ENCODE assay signal across 24 cellular contexts in the genomic region with DNA sequence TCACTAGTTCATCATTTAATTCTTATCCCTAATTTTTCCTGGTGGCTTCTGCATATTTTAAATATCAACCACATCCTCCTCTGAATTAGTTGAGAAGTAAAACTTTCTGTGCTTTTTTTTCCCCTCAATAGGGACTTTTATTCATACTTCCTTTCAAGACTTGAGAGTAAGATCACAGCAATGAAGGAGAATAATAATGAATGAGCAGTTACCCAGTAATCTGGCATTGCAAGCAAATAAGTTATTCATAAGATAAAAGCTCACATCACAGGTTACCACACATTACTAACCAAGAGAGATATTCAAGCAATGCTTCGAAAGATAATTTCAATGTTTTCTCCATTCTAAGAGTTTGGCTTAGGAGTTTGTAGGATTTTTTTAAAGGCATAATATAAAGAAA. TPM values are rescaled to one million over a fixed set of nuclear protein-coding genes. Genes with fewer than 3 reads are reported as not detected.
DNase-seq lines count a peak whose midpoint lies in the region; ATAC-seq, FAIRE-seq and TF ChIP-seq lines count a peak whose summit lies in the region.
"Had no signal": no experiment of that assay in that cellular context is flagged by ENCODE, and none has a peak within 500 bp of the region (broad histone marks: within the 10 kb centered on the region; RNA-seq: fewer than 3 reads in every experiment).

No MANE protein-coding gene starts in this region.

- FAIRE-seq in GM18507 (lab: Jason Lieb, UNC), result peak; percentile 46
- FAIRE-seq: HepG2 had no signal

- DNase-seq in GM18507 (ENCODE audit: extremely low spot score, insufficient read length, low read depth), result no peak
- peak; percentile 27 for DNase-seq in RPMI7951 (ENCODE audit: low read depth)
- DNase-seq in cardiac fibroblast (ENCODE audit: low read depth in 2 of 2), result peak; percentile 55 to 61
- no peak for DNase-seq in omental fat pad (ENCODE audit: low spot score)
- no peak for DNase-seq in DMS53 treated with DMSO at 0.1 percent for 48 hours (lab: John Stamatoyannopoulos, UW; ENCODE audit: unreplicated experiment)
- no peak for DNase-seq in SIG-M5 treated with dmso at 0.1 percent for 504 hours (lab: John Stamatoyannopoulos, UW; ENCODE audit: unreplicated experiment)
- DNase-seq: CD8-positive, alpha-beta T cell; DMS 273 treated with DMSO at 0.1 percent for 48 hours; GM23248; H7; Karpas-422; NCI-H1092 treated with DMSO at 0.1 percent for 48 hours; NCI-H1436; NCI-H187; NCI-H2171 treated with DMSO at 0.1 percent for 48 hours; NCI-H524 treated with DMSO at 0.1 percent for 48 hours; NCI-H774; NK-92 treated with Interleukin-12 subunit alpha and Interleukin-12 subunit beta, amount 100 ng/mL, for 24 hours; PC-3; Right ventricle myocardium superior had no signal

- TF ChIP-seq CTCF in cardiac fibroblast (IDR thresholded peaks at IDR 0.05; ENCODE audit: low read depth, low read length) (no peak), omental fat pad (IDR thresholded peaks at IDR 0.05) (no peak)

- no peak overlapping the region for H3K4me3 ChIP-seq in cardiac fibroblast (replicated peaks in 1 of 2; ENCODE audit: low read depth in 2 of 2, low read length in 2 of 2)
- H3K4me3 ChIP-seq: GM23248 had no signal

- ATAC-seq in omental fat pad (ENCODE audit: low FRiP score) (peak; percentile 52), GM21515 (IDR thresholded peaks at IDR 0.05; ENCODE audit: unreplicated experiment) (no peak)
- ATAC-seq: CD8-positive, alpha-beta T cell; HepG2; PC-3 had no signal

RNA-seq across cellular contexts. Expression of gene BTLA, which starts 50.3 kb away (rescaled TPM):
- 0.10 TPM in 1 of 2 replicates, not detected in the other for total RNA-seq in RPMI7951 (2014; rRNA removed; shearing (Covaris generic))
- total RNA-seq in omental fat pad, result 1 to 10 TPM in 2 of 4 donors, under 1 TPM in 2; 0.32 to 1.7 (median 0.73) TPM
- total RNA-seq: A673, GM23248, H7, HepG2, HT1080, PC-3, Right ventricle myocardium superior had no signal

Comparison
In these comparisons a context has a peak if more than half of its experiments do, and no peak if none do; other contexts are left out.
1. DNase-seq: peak in RPMI7951 (single experiment) and cardiac fibroblast (2 of 2); none in GM18507 (single experiment), omental fat pad (single experiment), DMS53 treated with DMSO at 0.1 percent for 48 hours (single experiment) and SIG-M5 treated with dmso at 0.1 percent for 504 hours (single experiment).